ENCODE assay signal across 1 cellular context in the genomic region with DNA sequence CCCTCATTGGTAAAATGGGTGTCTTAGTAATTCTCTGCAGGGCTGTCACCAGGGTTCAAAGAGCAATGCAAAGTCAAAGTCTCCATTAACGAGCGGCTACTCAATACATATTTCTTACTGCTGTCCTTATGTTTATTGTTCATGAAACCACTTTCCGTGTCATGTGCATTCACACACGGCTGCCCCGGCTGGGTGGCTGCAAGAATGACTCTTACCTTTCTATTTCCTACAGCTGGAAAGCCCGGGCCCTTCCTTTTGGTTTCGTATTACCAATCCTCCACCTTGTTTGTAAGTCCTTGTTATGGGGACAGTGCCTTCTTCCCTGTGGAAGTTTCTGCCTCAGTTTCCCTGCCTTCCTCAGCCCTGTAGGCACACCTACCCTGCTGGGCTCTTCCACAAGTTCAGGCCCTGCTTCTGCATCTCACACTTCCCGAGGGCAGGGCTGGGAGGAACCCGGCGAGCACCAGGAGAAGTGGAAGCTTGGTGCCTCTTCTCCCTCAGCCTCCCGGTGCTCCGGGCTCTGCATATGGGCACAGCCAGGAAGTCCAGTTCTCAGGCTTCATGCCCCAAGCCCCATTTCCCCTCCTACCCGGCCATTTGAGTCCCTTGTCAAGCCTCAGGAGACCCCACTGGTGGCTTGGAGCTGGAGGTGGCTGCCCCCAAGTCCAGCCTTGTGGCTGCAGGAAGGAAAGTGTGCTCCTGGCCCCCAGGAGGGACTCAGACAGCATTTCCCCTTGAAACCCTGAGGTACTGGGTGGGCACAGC.
TF ChIP-seq lines count a peak whose summit lies in the region.

No MANE protein-coding gene starts in this region.

TF ChIP-seq in GM12878, 131 proteins besides CTCF, POLR2A, EP300 and RAD21 (continued from another document and continues in another):
- TF ChIP-seq RELB (IDR thresholded peaks at IDR 0.05; ENCODE audit: low read depth) = peak; percentile 87
- TF ChIP-seq, protein P1, sequence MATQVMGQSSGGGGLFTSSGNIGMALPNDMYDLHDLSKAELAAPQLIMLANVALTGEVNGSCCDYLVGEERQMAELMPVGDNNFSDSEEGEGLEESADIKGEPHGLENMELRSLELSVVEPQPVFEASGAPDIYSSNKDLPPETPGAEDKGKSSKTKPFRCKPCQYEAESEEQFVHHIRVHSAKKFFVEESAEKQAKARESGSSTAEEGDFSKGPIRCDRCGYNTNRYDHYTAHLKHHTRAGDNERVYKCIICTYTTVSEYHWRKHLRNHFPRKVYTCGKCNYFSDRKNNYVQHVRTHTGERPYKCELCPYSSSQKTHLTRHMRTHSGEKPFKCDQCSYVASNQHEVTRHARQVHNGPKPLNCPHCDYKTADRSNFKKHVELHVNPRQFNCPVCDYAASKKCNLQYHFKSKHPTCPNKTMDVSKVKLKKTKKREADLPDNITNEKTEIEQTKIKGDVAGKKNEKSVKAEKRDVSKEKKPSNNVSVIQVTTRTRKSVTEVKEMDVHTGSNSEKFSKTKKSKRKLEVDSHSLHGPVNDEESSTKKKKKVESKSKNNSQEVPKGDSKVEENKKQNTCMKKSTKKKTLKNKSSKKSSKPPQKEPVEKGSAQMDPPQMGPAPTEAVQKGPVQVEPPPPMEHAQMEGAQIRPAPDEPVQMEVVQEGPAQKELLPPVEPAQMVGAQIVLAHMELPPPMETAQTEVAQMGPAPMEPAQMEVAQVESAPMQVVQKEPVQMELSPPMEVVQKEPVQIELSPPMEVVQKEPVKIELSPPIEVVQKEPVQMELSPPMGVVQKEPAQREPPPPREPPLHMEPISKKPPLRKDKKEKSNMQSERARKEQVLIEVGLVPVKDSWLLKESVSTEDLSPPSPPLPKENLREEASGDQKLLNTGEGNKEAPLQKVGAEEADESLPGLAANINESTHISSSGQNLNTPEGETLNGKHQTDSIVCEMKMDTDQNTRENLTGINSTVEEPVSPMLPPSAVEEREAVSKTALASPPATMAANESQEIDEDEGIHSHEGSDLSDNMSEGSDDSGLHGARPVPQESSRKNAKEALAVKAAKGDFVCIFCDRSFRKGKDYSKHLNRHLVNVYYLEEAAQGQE (IDR thresholded peaks at IDR 0.05; ENCODE audit: low read depth, low read length) = no peak
- no peak for TF ChIP-seq GATAD2B (conservative IDR thresholded peaks at IDR 0.05; ENCODE audit: low read depth)
- TF ChIP-seq, protein P2, sequence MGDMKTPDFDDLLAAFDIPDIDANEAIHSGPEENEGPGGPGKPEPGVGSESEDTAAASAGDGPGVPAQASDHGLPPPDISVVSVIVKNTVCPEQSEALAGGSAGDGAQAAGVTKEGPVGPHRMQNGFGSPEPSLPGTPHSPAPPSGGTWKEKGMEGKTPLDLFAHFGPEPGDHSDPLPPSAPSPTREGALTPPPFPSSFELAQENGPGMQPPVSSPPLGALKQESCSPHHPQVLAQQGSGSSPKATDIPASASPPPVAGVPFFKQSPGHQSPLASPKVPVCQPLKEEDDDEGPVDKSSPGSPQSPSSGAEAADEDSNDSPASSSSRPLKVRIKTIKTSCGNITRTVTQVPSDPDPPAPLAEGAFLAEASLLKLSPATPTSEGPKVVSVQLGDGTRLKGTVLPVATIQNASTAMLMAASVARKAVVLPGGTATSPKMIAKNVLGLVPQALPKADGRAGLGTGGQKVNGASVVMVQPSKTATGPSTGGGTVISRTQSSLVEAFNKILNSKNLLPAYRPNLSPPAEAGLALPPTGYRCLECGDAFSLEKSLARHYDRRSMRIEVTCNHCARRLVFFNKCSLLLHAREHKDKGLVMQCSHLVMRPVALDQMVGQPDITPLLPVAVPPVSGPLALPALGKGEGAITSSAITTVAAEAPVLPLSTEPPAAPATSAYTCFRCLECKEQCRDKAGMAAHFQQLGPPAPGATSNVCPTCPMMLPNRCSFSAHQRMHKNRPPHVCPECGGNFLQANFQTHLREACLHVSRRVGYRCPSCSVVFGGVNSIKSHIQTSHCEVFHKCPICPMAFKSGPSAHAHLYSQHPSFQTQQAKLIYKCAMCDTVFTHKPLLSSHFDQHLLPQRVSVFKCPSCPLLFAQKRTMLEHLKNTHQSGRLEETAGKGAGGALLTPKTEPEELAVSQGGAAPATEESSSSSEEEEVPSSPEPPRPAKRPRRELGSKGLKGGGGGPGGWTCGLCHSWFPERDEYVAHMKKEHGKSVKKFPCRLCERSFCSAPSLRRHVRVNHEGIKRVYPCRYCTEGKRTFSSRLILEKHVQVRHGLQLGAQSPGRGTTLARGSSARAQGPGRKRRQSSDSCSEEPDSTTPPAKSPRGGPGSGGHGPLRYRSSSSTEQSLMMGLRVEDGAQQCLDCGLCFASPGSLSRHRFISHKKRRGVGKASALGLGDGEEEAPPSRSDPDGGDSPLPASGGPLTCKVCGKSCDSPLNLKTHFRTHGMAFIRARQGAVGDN (IDR thresholded peaks at IDR 0.05) = peak; percentile 94
- TF ChIP-seq CEBPB (IDR thresholded peaks at IDR 0.05; ENCODE audit: borderline replicate concordance in 1 of 2, low read depth in 2 of 2, low read length in 2 of 2) = peak in 1 of 2 experiments; percentile 77; a peak in 2 of 4 replicates
- peak; percentile 50; the same call in 1 of the 2 replicates for TF ChIP-seq ZNF592 (IDR thresholded peaks at IDR 0.05)
- TF ChIP-seq MEF2A (IDR thresholded peaks at IDR 0.05; ENCODE audit: insufficient read depth, low read depth, low read length) = peak; percentile 63; the same call in 1 of the 2 replicates
- TF ChIP-seq JUND (IDR thresholded peaks at IDR 0.05; ENCODE audit: low read depth, low read length) = peak; percentile 34; the same call in 1 of the 2 replicates
- TF ChIP-seq CREM (IDR thresholded peaks at IDR 0.05; ENCODE audit: low read depth) = peak; percentile 83
- no peak for TF ChIP-seq BRCA1 (IDR thresholded peaks at IDR 0.05; ENCODE audit: low read depth, low read length)
- no peak for TF ChIP-seq LARP7 (IDR thresholded peaks at IDR 0.05)
- TF ChIP-seq TAF1 (IDR thresholded peaks at IDR 0.05; ENCODE audit: borderline replicate concordance, low read depth, low read length) = no peak
- peak; percentile 60; the same call in 1 of the 2 replicates for TF ChIP-seq BCL11A (IDR thresholded peaks at IDR 0.05; ENCODE audit: low read depth, low read length)
- no peak for TF ChIP-seq NR2C2 (IDR thresholded peaks at IDR 0.05; ENCODE audit: borderline replicate concordance, control insufficient read depth, insufficient read length, low read depth)
- TF ChIP-seq KLF5 (IDR thresholded peaks at IDR 0.05; ENCODE audit: partially characterized antibody) = peak; percentile 11
- no peak for TF ChIP-seq ZZZ3 (IDR thresholded peaks at IDR 0.05; ENCODE audit: control insufficient read depth, insufficient read length, low read depth)
- 0 out of 3 replicates have a peak, but pooled peaks have one; percentile 22 for TF ChIP-seq POU2F2 (IDR thresholded peaks at IDR 0.05; ENCODE audit: borderline replicate concordance, low read depth, low read length)
- TF ChIP-seq ZBED1 (IDR thresholded peaks at IDR 0.05; ENCODE audit: borderline replicate concordance) = peak; percentile 51; the same call in 1 of the 2 replicates
- TF ChIP-seq MEF2B (IDR thresholded peaks at IDR 0.05; ENCODE audit: partially characterized antibody, poor library complexity, severe bottlenecking) = peak; percentile 45
- TF ChIP-seq ZSCAN29 (IDR thresholded peaks at IDR 0.05) = no peak
- peak; percentile 59 for TF ChIP-seq MTA2 (IDR thresholded peaks at IDR 0.05; ENCODE audit: low read depth)
- peak; percentile 60; the same call in 1 of the 2 replicates for TF ChIP-seq CREB1 (IDR thresholded peaks at IDR 0.05; ENCODE audit: low read depth)
- TF ChIP-seq FOXM1 (IDR thresholded peaks at IDR 0.05; ENCODE audit: low read depth, low read length) = peak; percentile 61; the same call in 1 of the 2 replicates
- TF ChIP-seq BCL3 (IDR thresholded peaks at IDR 0.05; ENCODE audit: borderline replicate concordance, insufficient read depth, low read depth, low read length, poor library complexity, severe bottlenecking) = peak; percentile 74
- TF ChIP-seq ATF7 (IDR thresholded peaks at IDR 0.05; ENCODE audit: low read depth) = peak; percentile 83
- peak; percentile 90 for TF ChIP-seq NFIC (IDR thresholded peaks at IDR 0.05; ENCODE audit: low read depth, low read length)
- peak; percentile 32; the same call in 1 of the 2 replicates for TF ChIP-seq MTA3 (IDR thresholded peaks at IDR 0.05; ENCODE audit: borderline replicate concordance, low read length)
- no peak for TF ChIP-seq HSF1 (IDR thresholded peaks at IDR 0.05; ENCODE audit: low read depth, low read length)
- no peak for TF ChIP-seq ASH2L (IDR thresholded peaks at IDR 0.05; ENCODE audit: borderline replicate concordance, low read depth)
- peak; percentile 18; the same call in 1 of the 2 replicates for TF ChIP-seq NR2F1 (conservative IDR thresholded peaks at IDR 0.05)
- TF ChIP-seq E2F8 (IDR thresholded peaks at IDR 0.05; ENCODE audit: low read depth, partially characterized antibody) = no peak
- TF ChIP-seq CHD2 (IDR thresholded peaks at IDR 0.05; ENCODE audit: borderline replicate concordance, low read depth, low read length) = 0 out of 2 replicates have a peak, but pooled peaks have one; percentile 28
- TF ChIP-seq TCF12 (IDR thresholded peaks at IDR 0.05; ENCODE audit: low read depth, low read length) = peak; percentile 84
- TF ChIP-seq PML (IDR thresholded peaks at IDR 0.05; ENCODE audit: low read length) = 0 out of 2 replicates have a peak, but pooled peaks have one; percentile 55
- no peak for TF ChIP-seq POLR2AphosphoS5 (IDR thresholded peaks at IDR 0.05; ENCODE audit: low read length)
